16 cellular contexts compared by ENCODE assay signal in the genomic region with DNA sequence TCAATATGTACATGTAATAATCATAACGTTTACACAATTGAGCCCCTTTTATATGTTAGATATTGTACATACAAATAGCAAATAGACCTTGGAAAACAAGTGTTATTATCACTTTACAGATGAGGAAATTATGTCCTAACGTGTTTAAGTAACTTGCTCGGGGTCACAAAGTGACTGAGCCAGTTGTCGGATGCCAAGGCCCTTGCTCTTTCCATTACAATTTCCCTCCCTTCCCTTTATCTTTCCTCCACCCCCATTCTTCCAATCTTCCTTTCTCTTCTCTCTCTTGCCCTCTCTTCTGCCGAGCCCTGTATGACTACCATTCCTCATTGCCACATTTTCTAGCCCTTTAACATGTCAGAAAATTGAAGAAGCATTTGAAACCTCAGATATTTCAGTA. TPM values are rescaled to one million over a fixed set of nuclear protein-coding genes. Genes with fewer than 3 reads are reported as not detected.
A peak's percentile ranks its signal among the peaks of the same experiment; 100 is the strongest.
DNase-seq lines count a peak whose midpoint lies in the region; ATAC-seq and TF ChIP-seq lines count a peak whose summit lies in the region.
"Had no signal": no experiment of that assay in that cellular context is flagged by ENCODE, and none has a peak within 500 bp of the region (broad histone marks: within the 10 kb centered on the region; RNA-seq: fewer than 3 reads in every experiment).

No MANE protein-coding gene starts in this region.

- peaks cover 11% of the 10 kb centered on the region for H3K4me1 Mint-ChIP-seq in activated T-helper 2 cell treated with anti-CD3 and anti-CD28 coated beads, Interferon-gamma antibody, Interleukin-2, Interleukin-4, amounts not matched to agents 10 μg/mL and 5 μg/mL and 100 μg/mL, durations not matched to agents 14 hours and 24 hours and 36 hours (ENCODE audit: low read depth)

- no peak overlapping the region for H3K4me3 Mint-ChIP-seq in activated T-helper 2 cell treated with anti-CD3 and anti-CD28 coated beads, Interferon-gamma antibody, Interleukin-2, Interleukin-4, amounts not matched to agents 10 μg/mL and 5 μg/mL and 100 μg/mL, durations not matched to agents 14 hours and 24 hours and 36 hours (ENCODE audit: low read depth)
- H3K4me3 Mint-ChIP-seq: activated naive CD4-positive, alpha-beta T cell treated with anti-CD3 and anti-CD28 coated beads, Interleukin-2, amount 10 ng/mL, durations not matched to agents 7 days and 5 days had no signal

- peak overlapping the region; percentile 75 for H3K27ac ChIP-seq in HUES48 (ENCODE audit: low read depth, low read length)
- H3K27ac ChIP-seq in body of pancreas = peak overlapping the region; percentile 3 to 82 (median 65)
- H3K27ac ChIP-seq in right lobe of liver = peak overlapping the region in 2 of 3 donors; percentile 33 to 54
- H3K27ac ChIP-seq in gastrocnemius medialis = peak overlapping the region; percentile 28 to 68 (median 44)
- H3K27ac ChIP-seq: colonic mucosa, left lung, testis had no signal

- H3K4me3 ChIP-seq in HUES48 (ENCODE audit: low read depth, low read length) (no peak overlapping the region), body of pancreas (no peak overlapping the region), right lobe of liver (no peak overlapping the region), gastrocnemius medialis (no peak overlapping the region)
- H3K4me3 ChIP-seq: colonic mucosa, left lung, MG63, testis had no signal

- H3K27ac Mint-ChIP-seq in activated T-helper 2 cell treated with anti-CD3 and anti-CD28 coated beads, Interferon-gamma antibody, Interleukin-2, Interleukin-4, amounts not matched to agents 10 μg/mL and 5 μg/mL and 100 μg/mL, durations not matched to agents 14 hours and 24 hours and 36 hours = no peak overlapping the region
- H3K27ac Mint-ChIP-seq: activated naive CD4-positive, alpha-beta T cell treated with anti-CD3 and anti-CD28 coated beads, Interleukin-2, amount 10 ng/mL, durations not matched to agents 7 days and 5 days had no signal

- no peaks in the 10 kb centered on the region for H3K9me3 Mint-ChIP-seq in activated T-helper 2 cell treated with anti-CD3 and anti-CD28 coated beads, Interferon-gamma antibody, Interleukin-2, Interleukin-4, amounts not matched to agents 10 μg/mL and 5 μg/mL and 100 μg/mL, durations not matched to agents 14 hours and 24 hours and 36 hours
- H3K9me3 Mint-ChIP-seq: activated naive CD4-positive, alpha-beta T cell treated with anti-CD3 and anti-CD28 coated beads, Interleukin-2, amount 10 ng/mL, durations not matched to agents 7 days and 5 days had no signal

- TF ChIP-seq CTCF in body of pancreas (IDR thresholded peaks at IDR 0.05) = no peak
- no peak for TF ChIP-seq CTCF in right lobe of liver (IDR thresholded peaks at IDR 0.05)
- TF ChIP-seq CTCF in gastrocnemius medialis (IDR thresholded peaks at IDR 0.05 in 4 of 5, conservative IDR thresholded peaks at IDR 0.05 in 1 of 5) = no peak

- intact Hi-C loops in body of pancreas (cut with DNase I) = no loop called here
- intact Hi-C loops in right lobe of liver (cut with DNase I) = no loop called here
- intact Hi-C loops in gastrocnemius medialis (cut with DNase I; ENCODE audit: low total_unique reads) = no loop called here
- intact Hi-C loops in activated T-helper 2 cell treated with anti-CD3 and anti-CD28 coated beads, Interferon-gamma antibody, Interleukin-2, Interleukin-4, amounts not matched to agents 10 μg/mL and 5 μg/mL and 100 μg/mL, durations not matched to agents 14 hours and 24 hours and 36 hours (cut with micrococcal nuclease) = no loop called here

- H3K27me3 ChIP-seq in HUES48 (ENCODE audit: control insufficient read depth, insufficient read depth, low read length) (no peaks in the 10 kb centered on the region), body of pancreas (no peaks in the 10 kb centered on the region), right lobe of liver (no peaks in the 10 kb centered on the region), gastrocnemius medialis (no peaks in the 10 kb centered on the region)
- H3K27me3 ChIP-seq: colonic mucosa, left lung, MG63, testis had no signal

- peak overlapping the region; percentile 26 for H3K9ac ChIP-seq in HUES48 (ENCODE audit: low read depth, low read length)

- in situ Hi-C loops in gastrocnemius medialis (cut with MboI; ENCODE audit: low sequenced_read_pairs in 4 of 4) = loop anchor here in 1 of 4 donors (25.0 kb wide), 1 partner anchor 89 kb away; no protein-coding TSS in a partner anchor

- WGBS in body of pancreas, 2 donors = 42 to 49% methylated on average over 5 of the region's 5 CpGs
- WGBS in right lobe of liver (ENCODE audit: insufficient coverage, low coverage, low lambda C conversion rate, missing lambda C conversion rate) = 28% methylated on average over 5 of the region's 5 CpGs

- H3K27me3 Mint-ChIP-seq in activated T-helper 2 cell treated with anti-CD3 and anti-CD28 coated beads, Interferon-gamma antibody, Interleukin-2, Interleukin-4, amounts not matched to agents 10 μg/mL and 5 μg/mL and 100 μg/mL, durations not matched to agents 14 hours and 24 hours and 36 hours (ENCODE audit: low read depth) = peaks cover 25% of the 10 kb centered on the region

- no peak for ATAC-seq in body of pancreas
- ATAC-seq in right lobe of liver = peak in 3 of 4 donors; percentile 8 to 50 (median 28)
- ATAC-seq in gastrocnemius medialis = peak in 1 of 2 donors; percentile 18
- no peak for ATAC-seq in HG03159 (IDR thresholded peaks at IDR 0.05; ENCODE audit: unreplicated experiment)
- no peak for ATAC-seq in HG03565 (IDR thresholded peaks at IDR 0.05; ENCODE audit: unreplicated experiment)

- H3K9me3 ChIP-seq in HUES48 (ENCODE audit: control insufficient read depth, insufficient read depth, low read length) = no peaks in the 10 kb centered on the region
- H3K9me3 ChIP-seq in body of pancreas = no peaks in the 10 kb centered on the region
- H3K9me3 ChIP-seq in right lobe of liver = no peaks in the 10 kb centered on the region
- no peaks in the 10 kb centered on the region for H3K9me3 ChIP-seq in gastrocnemius medialis
- H3K9me3 ChIP-seq: colonic mucosa, left lung, MG63, testis had no signal

- TF ChIP-seq POLR2A in body of pancreas (IDR thresholded peaks at IDR 0.05) (no peak), right lobe of liver (IDR thresholded peaks at IDR 0.05) (no peak), gastrocnemius medialis (IDR thresholded peaks at IDR 0.05) (no peak)

- H3K4me1 ChIP-seq in HUES48 (ENCODE audit: control insufficient read depth, insufficient read depth, low read length) = peaks cover 24% of the 10 kb centered on the region
- H3K4me1 ChIP-seq in body of pancreas = peaks cover 57% of the 10 kb centered on the region
- H3K4me1 ChIP-seq in right lobe of liver = peaks cover 0 to 20% (median 3%) of the 10 kb centered on the region in 4 donors
- H3K4me1 ChIP-seq in gastrocnemius medialis = peaks cover 24 to 33% of the 10 kb centered on the region in 2 donors
- H3K4me1 ChIP-seq: colonic mucosa, left lung had no signal

- DNase-seq in body of pancreas = no peak
- no peak for DNase-seq in right lobe of liver
- no peak for DNase-seq in gastrocnemius medialis
- DNase-seq in activated T-helper 2 cell treated with anti-CD3 and anti-CD28 coated beads, Interferon-gamma antibody, Interleukin-2, Interleukin-4, amounts not matched to agents 10 μg/mL and 5 μg/mL and 100 μg/mL, durations not matched to agents 14 hours and 24 hours and 36 hours (ENCODE audit: low spot score) = no peak
- no peak for DNase-seq in HCEC 1CT
- DNase-seq: activated CD4-positive, alpha-beta T cell treated with anti-CD3 and anti-CD28 coated beads for 48 hours; activated naive CD4-positive, alpha-beta T cell treated with anti-CD3 and anti-CD28 coated beads, Interleukin-2, amount 10 ng/mL, durations not matched to agents 7 days and 5 days; colonic mucosa; left lung; MG63; NCI-H1694; stimulated activated CD4-positive, alpha-beta T cell treated with anti-CD3 and anti-CD28 coated beads, Interleukin-12 subunit alpha, Interleukin-12 subunit beta, amount 100 ng/mL, for 4 hours; testis had no signal

- no peaks in the 10 kb centered on the region for H3K36me3 ChIP-seq in HUES48 (ENCODE audit: control insufficient read depth, insufficient read depth, low read length)
- no peaks in the 10 kb centered on the region for H3K36me3 ChIP-seq in body of pancreas (replicated peaks in 1 of 2; ENCODE audit: insufficient read depth in 1 of 2, low read depth in 2 of 2)
- no peaks in the 10 kb centered on the region for H3K36me3 ChIP-seq in right lobe of liver
- no peaks in the 10 kb centered on the region for H3K36me3 ChIP-seq in gastrocnemius medialis
- H3K36me3 ChIP-seq: colonic mucosa, left lung, MG63 had no signal

- H3K36me3 Mint-ChIP-seq in activated T-helper 2 cell treated with anti-CD3 and anti-CD28 coated beads, Interferon-gamma antibody, Interleukin-2, Interleukin-4, amounts not matched to agents 10 μg/mL and 5 μg/mL and 100 μg/mL, durations not matched to agents 14 hours and 24 hours and 36 hours (ENCODE audit: low read depth) = no peaks in the 10 kb centered on the region
- H3K36me3 Mint-ChIP-seq: activated naive CD4-positive, alpha-beta T cell treated with anti-CD3 and anti-CD28 coated beads, Interleukin-2, amount 10 ng/mL, durations not matched to agents 7 days and 5 days had no signal

RNA-seq across cellular contexts. Expression of gene RAD23B, which starts 34.4 kb away (rescaled TPM):
- 10 to 100 TPM; 47.1 to 50.6 TPM for total RNA-seq in body of pancreas
- 100 to 1,000 TPM in 2 of 6 experiments, 10 to 100 TPM in 4; 86.9 to 110 (median 99.1) TPM for total RNA-seq in right lobe of liver
- 100 to 1,000 TPM; 163 to 249 (median 188) TPM for total RNA-seq in gastrocnemius medialis
- 142 and 145 TPM in 2 replicates for total RNA-seq in activated T-helper 2 cell treated with anti-CD3 and anti-CD28 coated beads, Interferon-gamma antibody, Interleukin-2, Interleukin-4, amounts not matched to agents 10 μg/mL and 5 μg/mL and 100 μg/mL, durations not matched to agents 14 hours and 24 hours and 36 hours

Comparison
In these comparisons a context has a peak if more than half of its experiments do, and no peak if none do; other contexts are left out.
1. ATAC-seq: peak in right lobe of liver (3 of 4); none in body of pancreas (single experiment), HG03159 (single experiment) and HG03565 (single experiment).
2. Peak in every context shown above with its lines, with median percentiles within 50 percentile points of each other: H3K27ac ChIP-seq.